ENCODE assay signal across 14 cellular contexts in the genomic region with DNA sequence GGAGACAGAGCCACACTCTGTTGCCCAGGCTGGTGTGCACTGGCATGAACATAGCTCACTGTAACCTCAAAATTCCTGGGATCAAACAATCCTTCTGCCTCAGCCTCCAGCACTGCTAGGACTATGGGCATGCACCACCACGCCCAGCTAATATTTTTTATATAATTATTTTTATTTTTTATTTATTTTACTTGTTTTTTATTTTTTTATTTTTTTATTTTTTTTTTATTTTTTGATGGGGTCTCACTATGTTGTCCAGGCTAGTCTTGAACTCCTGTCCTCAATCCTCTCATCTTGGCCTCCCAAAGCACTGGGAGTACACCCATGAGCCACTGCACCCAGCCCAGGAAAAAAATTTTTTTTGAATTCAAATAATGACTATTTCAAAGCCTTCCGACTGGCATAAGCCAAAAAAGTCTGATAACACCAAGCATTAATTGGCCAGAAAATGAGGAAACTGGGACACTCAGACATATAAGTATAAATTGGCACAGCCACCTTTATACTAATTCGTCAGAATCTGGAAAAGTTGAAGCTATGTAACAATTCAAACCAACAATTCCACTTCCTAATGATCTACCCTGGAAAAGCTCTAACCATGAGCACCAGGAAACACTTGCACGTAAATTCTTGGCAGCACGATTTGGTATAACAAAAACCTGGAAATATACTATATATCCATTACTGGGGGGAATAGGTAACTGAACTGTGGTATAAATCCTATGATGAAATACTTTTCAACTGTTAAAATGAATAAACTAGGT. TPM values are rescaled to one million over a fixed set of nuclear protein-coding genes. Genes with fewer than 3 reads are reported as not detected.
DNase-seq lines count a peak whose midpoint lies in the region; ATAC-seq and TF ChIP-seq lines count a peak whose summit lies in the region.
"Had no signal": no experiment of that assay in that cellular context is flagged by ENCODE, and none has a peak within 500 bp of the region (broad histone marks: within the 10 kb centered on the region; RNA-seq: fewer than 3 reads in every experiment).

No MANE protein-coding gene starts in this region.

- intact Hi-C loops in activated T-helper 2 cell treated with anti-CD3 and anti-CD28 coated beads, Interferon-gamma antibody, Interleukin-2, Interleukin-4, amounts not matched to agents 10 μg/mL and 5 μg/mL and 100 μg/mL, durations not matched to agents 14 hours and 24 hours and 36 hours (cut with micrococcal nuclease), result no loop called here

- no peaks in the 10 kb centered on the region for H3K9me3 ChIP-seq in HEK293 (ENCODE audit: control insufficient read depth, insufficient read depth, low read depth, low read length)
- H3K9me3 ChIP-seq: uterus had no signal

- TF ChIP-seq CTCF in HEK293 (tag by site-specific recombination; IDR thresholded peaks at IDR 0.05), result no peak
- TF ChIP-seq CTCF in progenitor cell of endocrine pancreas (IDR thresholded peaks at IDR 0.05; ENCODE audit: unreplicated experiment), result no peak
- TF ChIP-seq CTCF in RWPE1 (conservative IDR thresholded peaks at IDR 0.05; ENCODE audit: low read depth), result no peak

- no peak for ATAC-seq in naive thymus-derived CD8-positive, alpha-beta T cell
- no peak for ATAC-seq in GM21529 (IDR thresholded peaks at IDR 0.05; ENCODE audit: unreplicated experiment)

- H3K4me1 ChIP-seq in HEK293 (ENCODE audit: control insufficient read depth, insufficient read depth, low read length), result no peaks in the 10 kb centered on the region
- H3K4me1 ChIP-seq: parathyroid adenoma had no signal

- H3K27ac Mint-ChIP-seq in activated T-helper 2 cell treated with anti-CD3 and anti-CD28 coated beads, Interferon-gamma antibody, Interleukin-2, Interleukin-4, amounts not matched to agents 10 μg/mL and 5 μg/mL and 100 μg/mL, durations not matched to agents 14 hours and 24 hours and 36 hours, result peak overlapping the region; percentile 89
- H3K27ac Mint-ChIP-seq in naive thymus-derived CD8-positive, alpha-beta T cell, result peak overlapping the region; percentile 86 to 97 (median 92)
- H3K27ac Mint-ChIP-seq in progenitor cell of endocrine pancreas, result no peak overlapping the region

- H3K27ac ChIP-seq in HEK293 (ENCODE audit: extremely low read depth, low read depth, low read length), result no peak overlapping the region
- H3K27ac ChIP-seq in RWPE1, result no peak overlapping the region
- H3K27ac ChIP-seq: parathyroid adenoma had no signal

- CTCF ChIA-PET in HEK293 (lab: Yijun Ruan, JAX), result interaction anchor here (0.8 to 1.2 kb wide), 3 partner anchors 28 to 332 kb away, joined by 3 to 4 read pairs (median 3); no protein-coding TSS in a partner anchor
- CTCF ChIA-PET in RWPE1 (lab: Yijun Ruan, JAX), result no interaction called here

- H3K36me3 Mint-ChIP-seq in activated T-helper 2 cell treated with anti-CD3 and anti-CD28 coated beads, Interferon-gamma antibody, Interleukin-2, Interleukin-4, amounts not matched to agents 10 μg/mL and 5 μg/mL and 100 μg/mL, durations not matched to agents 14 hours and 24 hours and 36 hours (ENCODE audit: low read depth), result peaks cover 83% of the 10 kb centered on the region
- H3K36me3 Mint-ChIP-seq in naive thymus-derived CD8-positive, alpha-beta T cell, result peaks cover 30 to 69% (median 37%) of the 10 kb centered on the region in 3 donors
- peaks cover 9% of the 10 kb centered on the region for H3K36me3 Mint-ChIP-seq in progenitor cell of endocrine pancreas (ENCODE audit: insufficient read depth)

- no peaks in the 10 kb centered on the region for H3K9me3 Mint-ChIP-seq in activated T-helper 2 cell treated with anti-CD3 and anti-CD28 coated beads, Interferon-gamma antibody, Interleukin-2, Interleukin-4, amounts not matched to agents 10 μg/mL and 5 μg/mL and 100 μg/mL, durations not matched to agents 14 hours and 24 hours and 36 hours
- peaks cover 0 to 6% (median 0%) of the 10 kb centered on the region in 9 donors for H3K9me3 Mint-ChIP-seq in naive thymus-derived CD8-positive, alpha-beta T cell
- H3K9me3 Mint-ChIP-seq in progenitor cell of endocrine pancreas (ENCODE audit: low read depth), result no peaks in the 10 kb centered on the region

- H3K4me3 Mint-ChIP-seq in activated T-helper 2 cell treated with anti-CD3 and anti-CD28 coated beads, Interferon-gamma antibody, Interleukin-2, Interleukin-4, amounts not matched to agents 10 μg/mL and 5 μg/mL and 100 μg/mL, durations not matched to agents 14 hours and 24 hours and 36 hours (ENCODE audit: low read depth), result peak overlapping the region; percentile 95
- H3K4me3 Mint-ChIP-seq in naive thymus-derived CD8-positive, alpha-beta T cell, result peak overlapping the region; percentile 90 to 100 (median 98)
- H3K4me3 Mint-ChIP-seq in progenitor cell of endocrine pancreas (ENCODE audit: low read depth), result no peak overlapping the region

- peaks cover 0 to 2% of the 10 kb centered on the region in 2 experiments; a peak in 1 of 3 replicates for H3K36me3 ChIP-seq in HEK293 (ENCODE audit: control insufficient read depth in 2 of 2, insufficient read depth in 1 of 2, low read length in 2 of 2)
- H3K36me3 ChIP-seq: uterus had no signal

- POLR2A ChIA-PET in HEK293 (lab: Yijun Ruan, JAX) (interaction anchor here (0.6 kb wide), 1 partner anchor 31 kb away, joined by 3 read pairs; no protein-coding TSS in a partner anchor), RWPE1 (lab: Yijun Ruan, JAX; ENCODE audit: low non-redundant PET) (no interaction called here)
- POLR2A ChIA-PET in naive thymus-derived CD8-positive, alpha-beta T cell (lab: Charles Lee), result interaction anchor here (0.9 to 3.6 kb wide), 12 partner anchors 8 to 1375 kb away, joined by 3 to 157 read pairs (median 4); a partner anchor contains a TSS

- H3K4me3 ChIP-seq in HEK293 (ENCODE audit: low read depth, low read length), result no peak overlapping the region
- H3K4me3 ChIP-seq: uterus had no signal

- no peaks in the 10 kb centered on the region for H3K27me3 Mint-ChIP-seq in activated T-helper 2 cell treated with anti-CD3 and anti-CD28 coated beads, Interferon-gamma antibody, Interleukin-2, Interleukin-4, amounts not matched to agents 10 μg/mL and 5 μg/mL and 100 μg/mL, durations not matched to agents 14 hours and 24 hours and 36 hours (ENCODE audit: low read depth)
- H3K27me3 Mint-ChIP-seq in naive thymus-derived CD8-positive, alpha-beta T cell, result no peaks in the 10 kb centered on the region
- H3K27me3 Mint-ChIP-seq in progenitor cell of endocrine pancreas, result no peaks in the 10 kb centered on the region

- peaks cover 44% of the 10 kb centered on the region for H3K4me1 Mint-ChIP-seq in activated T-helper 2 cell treated with anti-CD3 and anti-CD28 coated beads, Interferon-gamma antibody, Interleukin-2, Interleukin-4, amounts not matched to agents 10 μg/mL and 5 μg/mL and 100 μg/mL, durations not matched to agents 14 hours and 24 hours and 36 hours (ENCODE audit: low read depth)
- H3K4me1 Mint-ChIP-seq in naive thymus-derived CD8-positive, alpha-beta T cell, result peaks cover 19 to 60% (median 50%) of the 10 kb centered on the region in 4 donors
- H3K4me1 Mint-ChIP-seq in progenitor cell of endocrine pancreas (ENCODE audit: low read depth), result peaks cover 13% of the 10 kb centered on the region

- DNase-seq in CD1c-positive myeloid dendritic cell (ENCODE audit: extremely low spot score) (peak; percentile 42), progenitor cell of endocrine pancreas (ENCODE audit: low spot score, unreplicated experiment) (no peak), AG20443 (ENCODE audit: low spot score) (no peak), RWPE1 (ENCODE audit: low spot score) (no peak)
- no peak for DNase-seq in activated T-helper 2 cell treated with anti-CD3 and anti-CD28 coated beads, Interferon-gamma antibody, Interleukin-2, Interleukin-4, amounts not matched to agents 10 μg/mL and 5 μg/mL and 100 μg/mL, durations not matched to agents 14 hours and 24 hours and 36 hours (ENCODE audit: low spot score)
- DNase-seq in naive thymus-derived CD8-positive, alpha-beta T cell, result no peak
- DNase-seq: activated gamma-delta T cell, cortex of kidney, DMS53, NCI-H146, uterus had no signal

TF ChIP-seq in HEK293, 187 proteins besides CTCF, POLR2A, EP300 and RAD21:
- peak; percentile 43; the same call in 1 of the 2 replicates for TF ChIP-seq ZNF121 (tag by site-specific recombination; IDR thresholded peaks at IDR 0.05)
- TF ChIP-seq, protein P1, sequence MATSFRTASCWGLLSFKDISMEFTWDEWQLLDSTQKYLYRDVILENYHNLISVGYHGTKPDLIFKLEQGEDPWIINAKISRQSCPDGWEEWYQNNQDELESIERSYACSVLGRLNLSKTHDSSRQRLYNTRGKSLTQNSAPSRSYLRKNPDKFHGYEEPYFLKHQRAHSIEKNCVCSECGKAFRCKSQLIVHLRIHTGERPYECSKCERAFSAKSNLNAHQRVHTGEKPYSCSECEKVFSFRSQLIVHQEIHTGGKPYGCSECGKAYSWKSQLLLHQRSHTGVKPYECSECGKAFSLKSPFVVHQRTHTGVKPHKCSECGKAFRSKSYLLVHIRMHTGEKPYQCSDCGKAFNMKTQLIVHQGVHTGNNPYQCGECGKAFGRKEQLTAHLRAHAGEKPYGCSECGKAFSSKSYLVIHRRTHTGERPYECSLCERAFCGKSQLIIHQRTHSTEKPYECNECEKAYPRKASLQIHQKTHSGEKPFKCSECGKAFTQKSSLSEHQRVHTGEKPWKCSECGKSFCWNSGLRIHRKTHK (tag by site-specific recombination; IDR thresholded peaks at IDR 0.05), result no peak

RNA-seq across cellular contexts. Expression of a gene that starts 6.3 kb away (rescaled TPM):
- 76.0 and 77.1 TPM in 2 replicates for total RNA-seq in activated T-helper 2 cell treated with anti-CD3 and anti-CD28 coated beads, Interferon-gamma antibody, Interleukin-2, Interleukin-4, amounts not matched to agents 10 μg/mL and 5 μg/mL and 100 μg/mL, durations not matched to agents 14 hours and 24 hours and 36 hours
- total RNA-seq in naive thymus-derived CD8-positive, alpha-beta T cell, result 100 to 1,000 TPM; 202 to 214 TPM
- polyA plus RNA-seq in naive thymus-derived CD8-positive, alpha-beta T cell, result 100 to 1,000 TPM; 144 to 188 (median 162) TPM
- 41.2 and 44.6 TPM in 2 replicates for total RNA-seq in progenitor cell of endocrine pancreas
